Comparison of ENCODE assay signal across 8 cellular contexts in genomic region chr14:99480856-99481744, GRCh38. TPM values are rescaled to one million over a fixed set of nuclear protein-coding genes. Genes with fewer than 3 reads are reported as not detected.
DNase-seq lines count a peak whose midpoint lies in the region; ATAC-seq and TF ChIP-seq lines count a peak whose summit lies in the region.

CCNK (plus strand) TSS chr14:99481409; CDS start chr14:99492678, 11,269 bp downstream.
SETD3 (minus strand) TSS chr14:99480859; CDS start chr14:99465805, 15,054 bp downstream.

- CTCF ChIA-PET in BJ (lab: Yijun Ruan, JAX), result interaction anchor here (1.0 to 1.6 kb wide), 3 partner anchors 10 to 88 kb away, joined by 3 to 4 read pairs (median 3); no protein-coding TSS in a partner anchor

- intact Hi-C loops in activated CD4-positive, alpha-beta T cell treated with anti-CD3 and anti-CD28 coated beads, Interleukin-2, amount 10 ng/mL, durations not matched to agents 24 days and 14 days (cut with micrococcal nuclease), result loop anchor here (1.0 to 2.0 kb wide), 3 partner anchors 123 to 758 kb away; partner anchors contain the start of genes BCL11B, CCDC85C and YY1
- intact Hi-C loops in colonic mucosa (cut with DNase I), result no loop called here

- peaks cover 18% of the 10 kb centered on the region for H3K4me1 ChIP-seq in colonic mucosa

- POLR2A ChIA-PET in BJ (lab: Charles Lee), result no interaction called here

- H3K27me3 ChIP-seq in BJ (ENCODE audit: control insufficient read depth, insufficient read depth, low read length), result no peaks in the 10 kb centered on the region
- H3K27me3 ChIP-seq in colonic mucosa, result no peaks in the 10 kb centered on the region

- peak within 1 kb of the TSS; percentile 91 for H3K4me3 ChIP-seq in BJ (ENCODE audit: low read depth, low read length)
- peak within 1 kb of the TSS; percentile 80 for H3K4me3 ChIP-seq in colonic mucosa

- H3K9me3 Mint-ChIP-seq in activated CD4-positive, alpha-beta T cell treated with anti-CD3 and anti-CD28 coated beads, Interleukin-2, amount 10 ng/mL, durations not matched to agents 24 days and 14 days, result no peaks in the 10 kb centered on the region

- no peak for TF ChIP-seq CTCF in BJ (IDR thresholded peaks at IDR 0.05; ENCODE audit: insufficient read depth, low read depth, low read length)
- TF ChIP-seq CTCF in colonic mucosa (IDR thresholded peaks at IDR 0.05), result no peak

- DNase-seq in BJ (ENCODE audit: low read depth) (peak; percentile 99), NCI-H526 treated with DMSO at 0.1 percent for 48 hours (lab: John Stamatoyannopoulos, UW) (peak; percentile 100), colonic mucosa (peak; percentile 100), kidney tubule cell (ENCODE audit: low spot score) (peak; percentile 100)
- DNase-seq in activated CD4-positive, alpha-beta T cell treated with anti-CD3 and anti-CD28 coated beads, Interleukin-2, amount 10 ng/mL, durations not matched to agents 24 days and 14 days, result peak; percentile 100
- peak; percentile 99 to 100 (median 100) for DNase-seq in stimulated activated CD4-positive, alpha-beta T cell treated with anti-CD3 and anti-CD28 coated beads, Interleukin-1b, Interleukin-23, amount 100 ng/mL, for 24 hours (ENCODE audit: low read depth in 4 of 4, low spot score in 1 of 4)

- peak within 1 kb of the TSS; percentile 98 for H3K27ac Mint-ChIP-seq in activated CD4-positive, alpha-beta T cell treated with anti-CD3 and anti-CD28 coated beads, Interleukin-2, amount 10 ng/mL, durations not matched to agents 24 days and 14 days

- ATAC-seq in GM19324 (IDR thresholded peaks at IDR 0.05; ENCODE audit: low FRiP score, unreplicated experiment) (peak; percentile 91), HG03469 (IDR thresholded peaks at IDR 0.05; ENCODE audit: unreplicated experiment) (peak; percentile 81)

- no peaks in the 10 kb centered on the region for H3K27me3 Mint-ChIP-seq in activated CD4-positive, alpha-beta T cell treated with anti-CD3 and anti-CD28 coated beads, Interleukin-2, amount 10 ng/mL, durations not matched to agents 24 days and 14 days

- H3K9me3 ChIP-seq in colonic mucosa, result no peaks in the 10 kb centered on the region

- peak within 1 kb of the TSS; percentile 90 for H3K9ac ChIP-seq in colonic mucosa (ENCODE audit: low read depth in 2 of 2, low read length in 2 of 2)

- H3K36me3 Mint-ChIP-seq in activated CD4-positive, alpha-beta T cell treated with anti-CD3 and anti-CD28 coated beads, Interleukin-2, amount 10 ng/mL, durations not matched to agents 24 days and 14 days (ENCODE audit: low read depth), result peaks cover 4% of the 10 kb centered on the region

- H3K4me1 Mint-ChIP-seq in activated CD4-positive, alpha-beta T cell treated with anti-CD3 and anti-CD28 coated beads, Interleukin-2, amount 10 ng/mL, durations not matched to agents 24 days and 14 days, result peaks cover 40% of the 10 kb centered on the region

- H3K27ac ChIP-seq in colonic mucosa, result peak within 1 kb of the TSS; percentile 78

- no peaks in the 10 kb centered on the region for H3K36me3 ChIP-seq in BJ (ENCODE audit: control insufficient read depth, insufficient read depth, low read length)
- no peaks in the 10 kb centered on the region for H3K36me3 ChIP-seq in colonic mucosa

- peak within 1 kb of the TSS; percentile 98 for H3K4me3 Mint-ChIP-seq in activated CD4-positive, alpha-beta T cell treated with anti-CD3 and anti-CD28 coated beads, Interleukin-2, amount 10 ng/mL, durations not matched to agents 24 days and 14 days

RNA-seq across cellular contexts. Expression of gene CCNK, which starts in this region (rescaled TPM):
- polyA plus RNA-seq in BJ (2011; rRNA removed), result 11.0 and 12.7 TPM in 2 replicates
- polyA minus RNA-seq in BJ (2011; rRNA and poly(A)+ RNA removed), result 19.4 and 30.9 TPM in 2 replicates
- total RNA-seq in activated CD4-positive, alpha-beta T cell treated with anti-CD3 and anti-CD28 coated beads, Interleukin-2, amount 10 ng/mL, durations not matched to agents 24 days and 14 days, result 79.5 and 83.6 TPM in 2 replicates
- total RNA-seq in colonic mucosa, result 10 to 100 TPM; 65.8 to 67.7 TPM

RNA-seq across cellular contexts. Expression of gene SETD3, which starts in this region (rescaled TPM):
- 20.2 and 35.4 TPM in 2 replicates for polyA plus RNA-seq in BJ (2011; rRNA removed)
- polyA minus RNA-seq in BJ (2011; rRNA and poly(A)+ RNA removed), result 25.6 and 31.2 TPM in 2 replicates
- 57.9 and 59.0 TPM in 2 replicates for total RNA-seq in activated CD4-positive, alpha-beta T cell treated with anti-CD3 and anti-CD28 coated beads, Interleukin-2, amount 10 ng/mL, durations not matched to agents 24 days and 14 days
- 10 to 100 TPM; 60.0 to 69.4 TPM for total RNA-seq in colonic mucosa

Comparison
In these comparisons a context has a peak if more than half of its experiments do, and no peak if none do; other contexts are left out.
1. Peak in every context shown above with its lines: DNase-seq, ATAC-seq, H3K4me3 ChIP-seq and H3K27ac ChIP-seq.